ENCODE assay signal across 14 cellular contexts in genomic region chr9:97796176-97796575, GRCh38. TPM values are rescaled to one million over a fixed set of nuclear protein-coding genes. Genes with fewer than 3 reads are reported as not detected.
"Had no signal": no experiment of that assay in that cellular context is flagged by ENCODE, and none has a peak within 500 bp of the region (broad histone marks: within the 10 kb centered on the region; RNA-seq: fewer than 3 reads in every experiment).

No MANE protein-coding gene starts in this region.

RNA-seq across cellular contexts. Expression of gene FOXE1, which starts 56.9 kb away (rescaled TPM):
- total RNA-seq: left cardiac atrium, left lobe of liver, left lung, left ventricle myocardium inferior, left ventricle myocardium superior, liver, lower lobe of right lung, lung microvascular endothelial cell, mesenteric fat pad, mesothelial cell of epicardium, mononuclear cell, mucosa of descending colon, mucosa of gallbladder, myocyte had no signal
